Comparison of ENCODE assay signal across 16 cellular contexts in the genomic region with DNA sequence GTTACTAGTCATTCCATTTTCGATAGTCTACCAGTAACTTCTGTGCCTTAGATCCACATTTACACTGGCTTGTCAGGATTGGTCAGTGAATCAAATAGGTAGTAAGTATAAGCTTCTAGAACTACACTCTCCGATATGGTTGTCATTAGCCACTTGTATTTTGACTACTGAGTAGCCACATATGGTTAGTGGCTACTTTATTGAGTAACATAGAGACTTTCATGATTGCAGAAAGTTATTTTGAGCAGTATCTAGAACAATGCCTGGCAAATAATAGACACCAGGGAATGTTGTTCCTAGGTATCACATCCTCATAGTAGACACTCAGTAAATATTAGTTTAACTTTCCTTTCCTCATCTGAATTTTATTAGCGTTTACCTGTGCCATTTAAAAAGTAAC.
DNase-seq lines count a peak whose midpoint lies in the region; ATAC-seq, FAIRE-seq and TF ChIP-seq lines count a peak whose summit lies in the region.
"Had no signal": no experiment of that assay in that cellular context is flagged by ENCODE, and none has a peak within 500 bp of the region (broad histone marks: within the 10 kb centered on the region; RNA-seq: fewer than 3 reads in every experiment).

No MANE protein-coding gene starts in this region.

- FAIRE-seq in GM12891 (lab: Jason Lieb, UNC): peak; percentile 71
- FAIRE-seq: colon had no signal

- H3K36me3 ChIP-seq in tibial nerve (peaks cover 0 to 13% (median 0%) of the 10 kb centered on the region in 3 donors), left lung (no peaks in the 10 kb centered on the region)
- H3K36me3 ChIP-seq: upper lobe of left lung had no signal

- intact Hi-C loops in left lung (cut with DNase I): no loop called here

- ATAC-seq in GM19395 (IDR thresholded peaks at IDR 0.05; ENCODE audit: unreplicated experiment) (peak; percentile 81), HG02884 (IDR thresholded peaks at IDR 0.05; ENCODE audit: unreplicated experiment) (peak; percentile 95), HG03571 (IDR thresholded peaks at IDR 0.05; ENCODE audit: unreplicated experiment) (peak; percentile 82), left lung (no peak)
- ATAC-seq: activated CD4-positive, CD25-positive, alpha-beta regulatory T cell treated with anti-CD3 and anti-CD28 coated beads, Interleukin-2, amount 50 U/mL, for 24 hours had no signal

- no peak for TF ChIP-seq EP300 in tibial nerve (IDR thresholded peaks at IDR 0.05)

- 89 to 94% methylated on average over 3 of the region's 3 CpGs for WGBS in tibial nerve, 2 donors

- H3K27ac ChIP-seq in tibial nerve (no peak overlapping the region), left lung (no peak overlapping the region)
- H3K27ac ChIP-seq: GM23248, upper lobe of left lung had no signal

- TF ChIP-seq CTCF in tibial nerve (IDR thresholded peaks at IDR 0.05): no peak
- TF ChIP-seq CTCF in left lung (IDR thresholded peaks at IDR 0.05): no peak

- H3K27me3 ChIP-seq in tibial nerve (no peaks in the 10 kb centered on the region), left lung (no peaks in the 10 kb centered on the region)
- H3K27me3 ChIP-seq: upper lobe of left lung had no signal

- peaks cover 0 to 11% (median 0%) of the 10 kb centered on the region in 4 donors for H3K4me1 ChIP-seq in tibial nerve
- no peaks in the 10 kb centered on the region for H3K4me1 ChIP-seq in left lung
- H3K4me1 ChIP-seq: upper lobe of left lung had no signal

- no peaks in the 10 kb centered on the region for H3K9me3 ChIP-seq in tibial nerve
- H3K9me3 ChIP-seq in left lung: no peaks in the 10 kb centered on the region
- H3K9me3 ChIP-seq: SK-N-SH, upper lobe of left lung had no signal

- no peak for DNase-seq in GM12891 (ENCODE audit: insufficient read length, low spot score)
- no peak for DNase-seq in DMS153 treated with DMSO at 0.1 percent for 48 hours (lab: John Stamatoyannopoulos, UW; ENCODE audit: unreplicated experiment)
- DNase-seq in NCI-H2227 (lab: John Stamatoyannopoulos, UW; ENCODE audit: unreplicated experiment): no peak
- no peak for DNase-seq in tibial nerve (ENCODE audit: low spot score in 2 of 2)
- DNase-seq in left lung: no peak
- DNase-seq: activated CD8-positive, alpha-beta memory T cell treated with anti-CD3 and anti-CD28 coated beads, Interleukin-2, amount 50 U/mL, for 48 hours; GM23248; mesenchymal stem cell; nucleus accumbens; SK-N-SH; upper lobe of left lung had no signal

- TF ChIP-seq POLR2A in GM12891 (IDR thresholded peaks at IDR 0.05; ENCODE audit: low read depth, low read length) (no peak), tibial nerve (IDR thresholded peaks at IDR 0.05) (no peak)

- H3K4me3 ChIP-seq in tibial nerve: no peak overlapping the region
- no peak overlapping the region for H3K4me3 ChIP-seq in left lung
- H3K4me3 ChIP-seq: GM23248, upper lobe of left lung had no signal

TF ChIP-seq in GM12891, 5 proteins besides CTCF, POLR2A, EP300 and RAD21:
- peak; percentile 64 for TF ChIP-seq SPI1 (IDR thresholded peaks at IDR 0.05; ENCODE audit: low read depth, low read length)
- no peak for TF ChIP-seq TAF1 (IDR thresholded peaks at IDR 0.05; ENCODE audit: low read depth, low read length)
